Comparison of ENCODE assay signal across 18 cellular contexts in the genomic region with DNA sequence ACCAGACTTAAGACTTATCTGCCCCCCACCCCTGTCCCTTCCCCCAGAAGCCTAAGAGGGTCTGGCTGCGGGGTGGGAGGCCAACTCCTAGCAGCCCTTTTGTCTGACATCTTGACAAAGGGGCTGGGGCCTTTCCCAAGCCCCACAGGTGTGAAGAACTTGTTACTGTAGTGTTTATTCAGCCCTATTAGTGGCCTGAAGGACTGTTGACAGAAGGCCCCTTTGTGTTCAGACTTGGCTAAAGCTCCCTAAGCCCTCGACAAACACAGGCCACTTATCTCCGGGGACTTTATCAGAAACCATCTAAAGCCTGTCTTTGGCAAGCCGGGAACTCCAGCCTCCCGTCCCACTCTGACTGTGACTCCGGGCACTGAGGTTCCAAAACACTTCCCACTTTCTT.
DNase-seq lines count a peak whose midpoint lies in the region.
"Had no signal": no experiment of that assay in that cellular context is flagged by ENCODE, and none has a peak within 500 bp of the region (broad histone marks: within the 10 kb centered on the region; RNA-seq: fewer than 3 reads in every experiment).

No MANE protein-coding gene starts in this region.

- DNase-seq in NCI-H524 (lab: John Stamatoyannopoulos, UW): peak; percentile 36 to 50
- no peak for DNase-seq in NCI-H524 treated with DMSO at 0.1 percent for 48 hours (lab: John Stamatoyannopoulos, UW)
- DNase-seq in SHP77 treated with DMSO at 0.1 percent for 48 hours (lab: John Stamatoyannopoulos, UW): peak; percentile 22
- DNase-seq in activated CD4-positive, alpha-beta T cell treated with anti-CD3 and anti-CD28 coated beads for 1 hour: no peak
- no peak for DNase-seq in mucosa of gallbladder (ENCODE audit: low spot score)
- no peak for DNase-seq in NCI-H510A (lab: John Stamatoyannopoulos, UW)
- no peak for DNase-seq in mesenteric fat pad (ENCODE audit: low spot score)
- DNase-seq: activated CD4-positive, CD25-positive, alpha-beta regulatory T cell; activated CD8-positive, alpha-beta memory T cell treated with anti-CD3 and anti-CD28 coated beads, Interleukin-2, amount 50 U/mL, for 48 hours; activated naive CD8-positive, alpha-beta T cell treated with anti-CD3 and anti-CD28 coated beads for 36 hours; CD4-positive, alpha-beta T cell; H7; Karpas-422; kidney; NCI-H2107; PC-3; stimulated activated CD4-positive, alpha-beta T cell treated with anti-CD3 and anti-CD28 coated beads, Interleukin-4, amount 100 ng/mL, for 1 hour had no signal

- no peaks in the 10 kb centered on the region for H3K36me3 ChIP-seq in muscle layer of duodenum (ENCODE audit: control insufficient read depth in 1 of 2, insufficient read depth in 2 of 2, low read length in 2 of 2)

- H3K27ac ChIP-seq in muscle layer of duodenum (ENCODE audit: low read length): peak overlapping the region; percentile 45

- H3K4me3 ChIP-seq in muscle layer of duodenum (ENCODE audit: low read depth in 1 of 2, low read length in 2 of 2): no peak overlapping the region

- no peaks in the 10 kb centered on the region for H3K27me3 ChIP-seq in muscle layer of duodenum (ENCODE audit: low read depth, low read length)

- no peaks in the 10 kb centered on the region for H3K9me3 ChIP-seq in muscle layer of duodenum (ENCODE audit: control insufficient read depth in 1 of 2, low read length in 2 of 2)

- peaks cover 4 to 23% of the 10 kb centered on the region in 2 donors for H3K4me1 ChIP-seq in muscle layer of duodenum (ENCODE audit: control insufficient read depth in 1 of 2, insufficient read depth in 2 of 2, low read length in 2 of 2)

Comparison
In these comparisons a context has a peak if more than half of its experiments do, and no peak if none do; other contexts are left out.
1. DNase-seq: peak in NCI-H524 (2 of 2) and SHP77 treated with DMSO at 0.1 percent for 48 hours (single experiment); none in NCI-H524 treated with DMSO at 0.1 percent for 48 hours (single experiment), activated CD4-positive, alpha-beta T cell treated with anti-CD3 and anti-CD28 coated beads for 1 hour (single experiment), mucosa of gallbladder (single experiment), NCI-H510A (single experiment) and mesenteric fat pad (single experiment).